In the genomic region with DNA sequence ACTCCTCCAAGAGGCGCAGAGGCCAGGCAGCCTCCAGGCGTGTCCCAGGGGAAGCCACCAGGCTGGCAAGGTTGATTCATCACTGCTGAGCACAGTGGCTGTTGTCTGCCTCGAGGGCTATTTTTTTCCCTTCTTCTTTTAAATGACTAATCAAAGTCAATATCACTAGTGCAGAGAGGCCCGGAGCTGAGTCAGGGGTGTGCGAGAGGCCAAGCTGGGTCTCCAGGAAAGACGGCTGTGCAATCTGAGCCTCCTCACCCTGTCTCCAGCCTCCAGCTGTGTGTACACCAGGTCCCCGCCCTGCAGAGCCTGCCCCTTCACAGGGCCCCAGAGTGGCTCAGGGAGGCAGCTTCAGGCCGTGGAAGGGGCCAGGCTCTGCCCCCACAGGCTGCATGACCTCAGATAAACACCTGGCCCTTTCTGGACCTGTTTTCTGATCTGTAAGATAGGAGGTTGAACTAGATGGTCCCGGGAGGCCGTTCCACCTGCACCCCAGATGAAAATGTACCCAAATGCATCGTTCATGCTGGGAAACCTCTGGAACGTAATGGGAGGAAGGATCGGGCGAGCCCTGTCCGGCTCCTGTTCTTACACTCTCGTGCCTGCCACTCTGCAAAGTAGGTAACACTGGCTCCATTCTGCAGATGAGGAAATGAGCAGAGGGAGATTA, we compare ENCODE assay signal across 8 cellular contexts. TPM values are rescaled to one million over a fixed set of nuclear protein-coding genes. Genes with fewer than 3 reads are reported as not detected.
DNase-seq lines count a peak whose midpoint lies in the region; TF ChIP-seq lines count a peak whose summit lies in the region.

No MANE protein-coding gene starts in this region.

- TF ChIP-seq CTCF in Caco-2 (IDR thresholded peaks at IDR 0.05; ENCODE audit: insufficient read depth in 1 of 2, low read depth in 1 of 2, low read length in 1 of 2, severe bottlenecking in 1 of 2, unreplicated experiment in 1 of 2) (no peak), dorsolateral prefrontal cortex (IDR thresholded peaks at IDR 0.05 in 54 of 56, conservative IDR thresholded peaks at IDR 0.05 in 2 of 56; ENCODE audit: low read depth in 1 of 56, partially characterized antibody in 56 of 56) (no peak)

- peak; percentile 94 to 98 for DNase-seq in Caco-2
- peak; percentile 95 for DNase-seq in HuH-7 (ENCODE audit: low spot score)
- peak; percentile 97 for DNase-seq in SIG-M5 treated with dmso at 0.1 percent for 504 hours (lab: John Stamatoyannopoulos, UW; ENCODE audit: unreplicated experiment)
- DNase-seq in dorsolateral prefrontal cortex, result no peak
- peak; percentile 96 for DNase-seq in skeletal muscle cell (ENCODE audit: low read depth)
- DNase-seq in NCI-H1930 (lab: John Stamatoyannopoulos, UW), result no peak
- DNase-seq in hippocampal formation (lab: John Stamatoyannopoulos, UW), result no peak
- DNase-seq in G401 (ENCODE audit: low spot score), result no peak

- POLR2A ChIA-PET in Caco-2 (lab: Charles Lee), result interaction anchor here (0.6 to 1.0 kb wide), 4 partner anchors 14 to 135 kb away, joined by 3 read pairs; no protein-coding TSS in a partner anchor

- in situ Hi-C loops in G401 (cut with HindIII; ENCODE audit: low sequenced_read_pairs), result no loop called here

- H3K27ac Mint-ChIP-seq in Caco-2 (ENCODE audit: unreplicated experiment), result peak overlapping the region; percentile 74

- H3K4me1 ChIP-seq in Caco-2, result peaks cover 38% of the 10 kb centered on the region

- H3K27me3 Mint-ChIP-seq in Caco-2 (ENCODE audit: insufficient read depth, unreplicated experiment), result no peaks in the 10 kb centered on the region

- peak overlapping the region; percentile 41 for H3K4me3 Mint-ChIP-seq in Caco-2 (ENCODE audit: unreplicated experiment)

- no peak overlapping the region for H3K4me3 ChIP-seq in Caco-2 (ENCODE audit: low read depth, low read length)
- H3K4me3 ChIP-seq in dorsolateral prefrontal cortex, result peak overlapping the region in 5 of 59 donors; percentile 6 to 87 (median 12)
- no peak overlapping the region for H3K4me3 ChIP-seq in skeletal muscle cell (ENCODE audit: low read depth, low read length)

- no TSS peak for BruUV-seq in Caco-2 (replicated peaks; lab: Mats Ljungman, UMichigan)

- CTCF ChIA-PET in Caco-2 (lab: Charles Lee), result interaction anchor here (0.6 to 1.3 kb wide), 4 partner anchors 10 to 109 kb away, joined by 5 to 11 read pairs (median 8); no protein-coding TSS in a partner anchor

- intact Hi-C loops in Caco-2 (cut with micrococcal nuclease; ENCODE audit: unreplicated experiment), result loop anchor here (1.0 to 5.0 kb wide), 3 partner anchors 14 to 93 kb away; a partner anchor contains a TSS
- intact Hi-C loops in dorsolateral prefrontal cortex (cut with DNase I), result loop anchor here (5.0 kb wide), 2 partner anchors 33 to 48 kb away; a partner anchor contains a TSS

- H3K36me3 Mint-ChIP-seq in Caco-2 (ENCODE audit: insufficient read depth, unreplicated experiment), result peaks cover 26% of the 10 kb centered on the region

- H3K9me3 ChIP-seq in Caco-2, result no peaks in the 10 kb centered on the region

- H3K27ac ChIP-seq in dorsolateral prefrontal cortex, result peak overlapping the region in 52 of 59 donors; percentile 5 to 85 (median 58)

- H3K27me3 ChIP-seq in Caco-2 (replicated peaks; ENCODE audit: control insufficient read depth, insufficient read depth, low read length) (no peaks in the 10 kb centered on the region), dorsolateral prefrontal cortex (no peaks in the 10 kb centered on the region)

- H3K9me3 Mint-ChIP-seq in Caco-2 (ENCODE audit: unreplicated experiment), result no peaks in the 10 kb centered on the region

- H3K4me1 Mint-ChIP-seq in Caco-2 (ENCODE audit: low read depth, unreplicated experiment), result peaks cover 16% of the 10 kb centered on the region

- no peaks in the 10 kb centered on the region; the same call in none of the 2 replicates for H3K36me3 ChIP-seq in Caco-2 (ENCODE audit: control insufficient read depth, insufficient read depth, low read length)

RNA-seq across cellular contexts. Expression of a gene that starts 3.7 kb away (rescaled TPM):
- total RNA-seq in Caco-2 (2022), result 26.4 and 28.6 TPM in 2 replicates
- total RNA-seq in dorsolateral prefrontal cortex, result 100 to 1,000 TPM in 114 of 120 experiments, 10 to 100 TPM in 6; 59.6 to 264 (median 153) TPM
- 2.5 and 6.5 TPM in 2 replicates for total RNA-seq in G401 (2014; rRNA removed; shearing (Covaris generic))

RNA-seq across cellular contexts. Expression of a gene that starts 22.8 kb away (rescaled TPM):
- 38.9 and 47.2 TPM in 2 replicates for total RNA-seq in Caco-2 (2022)
- 10 to 100 TPM in 119 of 120 experiments, 1 to 10 TPM in 1; 8.9 to 40.2 (median 19.5) TPM for total RNA-seq in dorsolateral prefrontal cortex
- total RNA-seq in G401 (2014; rRNA removed; shearing (Covaris generic)), result 34.2 and 41.1 TPM in 2 replicates

RNA-seq across cellular contexts. Expression of a gene that starts 32.4 kb away (rescaled TPM):
- 138 and 144 TPM in 2 replicates for total RNA-seq in Caco-2 (2022)
- 10 to 100 TPM; 32.0 to 61.9 (median 46.1) TPM for total RNA-seq in dorsolateral prefrontal cortex
- 203 and 204 TPM in 2 replicates for total RNA-seq in G401 (2014; rRNA removed; shearing (Covaris generic))

RNA-seq across cellular contexts. Expression of a gene that starts 32.5 kb away (rescaled TPM):
- 15.5 and 15.9 TPM in 2 replicates for total RNA-seq in Caco-2 (2022)
- total RNA-seq in dorsolateral prefrontal cortex, result 10 to 100 TPM in 119 of 120 experiments, 1 to 10 TPM in 1; 9.5 to 21.4 (median 15.8) TPM
- total RNA-seq in G401 (2014; rRNA removed; shearing (Covaris generic)), result 12.4 and 19.6 TPM in 2 replicates

RNA-seq across cellular contexts. Expression of a gene that starts 48.2 kb away (rescaled TPM):
- total RNA-seq in Caco-2 (2022) (1.9 and 2.7 TPM in 2 replicates), dorsolateral prefrontal cortex (10 to 100 TPM in 58 of 120 experiments, 1 to 10 TPM in 62; 5.8 to 17.7 (median 9.9) TPM)
- 8.3 and 9.8 TPM in 2 replicates for total RNA-seq in G401 (2014; rRNA removed; shearing (Covaris generic))

Comparison
In these comparisons a context has a peak if more than half of its experiments do, and no peak if none do; other contexts are left out.
1. DNase-seq: peak in Caco-2 (2 of 2), HuH-7 (single experiment), SIG-M5 treated with dmso at 0.1 percent for 504 hours (single experiment) and skeletal muscle cell (single experiment); none in dorsolateral prefrontal cortex (0 of 10), NCI-H1930 (0 of 2), hippocampal formation (0 of 2) and G401 (single experiment).